In genomic region chr14:102923201-102923919, GRCh38 we compare ENCODE assay signal across 8 cellular contexts. TPM values are rescaled to one million over a fixed set of nuclear protein-coding genes. Genes with fewer than 3 reads are reported as not detected.
DNase-seq lines count a peak whose midpoint lies in the region; ATAC-seq and TF ChIP-seq lines count a peak whose summit lies in the region.

No MANE protein-coding gene starts in this region.

- no peaks in the 10 kb centered on the region for H3K36me3 ChIP-seq in lower lobe of right lung

- H3K9me3 ChIP-seq in lower lobe of right lung, result no peaks in the 10 kb centered on the region

- peaks cover 8% of the 10 kb centered on the region for H3K27me3 Mint-ChIP-seq in glutamatergic neuron (ENCODE audit: unreplicated experiment)

- no peak overlapping the region for H3K27ac Mint-ChIP-seq in glutamatergic neuron (ENCODE audit: unreplicated experiment)

- H3K4me3 Mint-ChIP-seq in glutamatergic neuron (ENCODE audit: unreplicated experiment), result no peak overlapping the region

- no peak overlapping the region for H3K27ac ChIP-seq in 22Rv1
- no peak overlapping the region for H3K27ac ChIP-seq in lower lobe of right lung

- DNase-seq in GM12864 (ENCODE audit: low read depth) (no peak), cardiac fibroblast (ENCODE audit: low read depth in 2 of 2) (no peak), lower lobe of right lung (peak; percentile 44), dedifferentiated amniotic fluid mesenchymal stem cell (ENCODE audit: extremely low spot score) (no peak), DMS79 treated with DMSO at 0.1 percent for 48 hours (lab: John Stamatoyannopoulos, UW) (no peak), glutamatergic neuron (no peak)

- peaks cover 4% of the 10 kb centered on the region for H3K9me3 Mint-ChIP-seq in glutamatergic neuron (ENCODE audit: unreplicated experiment)

- TF ChIP-seq CTCF in 22Rv1 (IDR thresholded peaks at IDR 0.05) (0 out of 2 replicates have a peak, but pooled peaks have one; percentile 6), GM12864 (IDR thresholded peaks at IDR 0.05; ENCODE audit: low read depth, low read length, missing control alignments) (no peak), cardiac fibroblast (IDR thresholded peaks at IDR 0.05; ENCODE audit: low read depth, low read length) (no peak), lower lobe of right lung (IDR thresholded peaks at IDR 0.05) (no peak), glutamatergic neuron (IDR thresholded peaks at IDR 0.05; ENCODE audit: partially characterized antibody, unreplicated experiment) (no peak)

- peaks cover 3% of the 10 kb centered on the region for H3K4me1 Mint-ChIP-seq in glutamatergic neuron (ENCODE audit: low read depth, unreplicated experiment)

- peaks cover 21% of the 10 kb centered on the region for H3K4me1 ChIP-seq in lower lobe of right lung

- intact Hi-C loops in lower lobe of right lung (cut with DNase I), result no loop called here

- peaks cover 46% of the 10 kb centered on the region for H3K27me3 ChIP-seq in lower lobe of right lung (ENCODE audit: low read depth)

- H3K4me3 ChIP-seq in GM12864 (ENCODE audit: low read depth, low read length), result peak overlapping the region; percentile 31; the same call in 1 of the 2 replicates
- H3K4me3 ChIP-seq in cardiac fibroblast (replicated peaks in 1 of 2; ENCODE audit: low read depth in 2 of 2, low read length in 2 of 2), result peak overlapping the region; percentile 34 to 39
- H3K4me3 ChIP-seq in lower lobe of right lung, result peak overlapping the region; percentile 37

- H3K36me3 Mint-ChIP-seq in glutamatergic neuron (ENCODE audit: unreplicated experiment), result no peaks in the 10 kb centered on the region

- no peak for ATAC-seq in lower lobe of right lung
- no peak for ATAC-seq in esophagus mucosa

RNA-seq across cellular contexts. Expression of gene AMN, which starts 0.9 kb away (rescaled TPM):
- 13.7 TPM for total RNA-seq in lower lobe of right lung
- 12.4 TPM for total RNA-seq in esophagus mucosa
- total RNA-seq in glutamatergic neuron (ENCODE audit: unreplicated experiment), result 0.34 TPM

Comparison
In these comparisons a context has a peak if more than half of its experiments do, and no peak if none do; other contexts are left out.
1. RNA of gene AMN, which starts 0.9 kb away (total RNA-seq): 13.7 TPM in lower lobe of right lung (single experiment) and 12.4 TPM in esophagus mucosa (single experiment); 0.34 TPM in glutamatergic neuron (single experiment); every median in the first group is over 10 times any median in the second.
2. Peak in every context shown above with its lines, with median percentiles within 50 percentile points of each other: H3K4me3 ChIP-seq.